10 cellular contexts compared by ENCODE assay signal in the genomic region with DNA sequence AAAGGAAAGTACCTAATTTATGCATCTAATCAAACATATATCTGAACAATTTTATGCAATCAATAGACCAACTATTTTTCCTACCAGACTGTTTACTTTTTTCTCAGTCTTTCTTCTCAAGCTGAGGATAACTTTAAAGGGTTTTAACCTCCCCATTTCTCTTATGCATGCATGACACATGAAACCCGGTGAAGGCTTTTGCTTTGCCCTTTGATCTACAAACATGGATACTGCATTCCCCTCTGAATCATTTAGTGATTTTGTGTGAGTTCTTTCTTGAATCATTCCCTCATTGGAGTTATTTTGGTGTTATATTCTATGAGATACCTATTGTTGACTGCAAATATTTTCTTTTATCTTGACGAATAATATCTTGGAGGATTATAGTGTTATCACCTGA.
"Had no signal": no experiment of that assay in that cellular context is flagged by ENCODE, and none has a peak within 500 bp of the region (broad histone marks: within the 10 kb centered on the region; RNA-seq: fewer than 3 reads in every experiment).

No MANE protein-coding gene starts in this region.

- H2AFZ ChIP-seq: GM23248 had no signal

- H3K9me3 ChIP-seq: HAP-1 had no signal

- ATAC-seq: HCT116, K562 had no signal

- H3K4me1 ChIP-seq: HAP-1 had no signal

- H3K4me3 Mint-ChIP-seq: HFFc6 had no signal

- H3K4me3 ChIP-seq: GM23248, HAP-1, K562 had no signal

- H3K36me3 ChIP-seq: HAP-1 had no signal

- H3K27ac ChIP-seq: GM23248, HL-60 had no signal

- H3K9ac ChIP-seq: GM23248 had no signal

- H3K27ac Mint-ChIP-seq: HFFc6 had no signal

- DNase-seq: GM23248, GOT3, H7, HFFc6, IMR-90, KG1 had no signal
